In the genomic region with DNA sequence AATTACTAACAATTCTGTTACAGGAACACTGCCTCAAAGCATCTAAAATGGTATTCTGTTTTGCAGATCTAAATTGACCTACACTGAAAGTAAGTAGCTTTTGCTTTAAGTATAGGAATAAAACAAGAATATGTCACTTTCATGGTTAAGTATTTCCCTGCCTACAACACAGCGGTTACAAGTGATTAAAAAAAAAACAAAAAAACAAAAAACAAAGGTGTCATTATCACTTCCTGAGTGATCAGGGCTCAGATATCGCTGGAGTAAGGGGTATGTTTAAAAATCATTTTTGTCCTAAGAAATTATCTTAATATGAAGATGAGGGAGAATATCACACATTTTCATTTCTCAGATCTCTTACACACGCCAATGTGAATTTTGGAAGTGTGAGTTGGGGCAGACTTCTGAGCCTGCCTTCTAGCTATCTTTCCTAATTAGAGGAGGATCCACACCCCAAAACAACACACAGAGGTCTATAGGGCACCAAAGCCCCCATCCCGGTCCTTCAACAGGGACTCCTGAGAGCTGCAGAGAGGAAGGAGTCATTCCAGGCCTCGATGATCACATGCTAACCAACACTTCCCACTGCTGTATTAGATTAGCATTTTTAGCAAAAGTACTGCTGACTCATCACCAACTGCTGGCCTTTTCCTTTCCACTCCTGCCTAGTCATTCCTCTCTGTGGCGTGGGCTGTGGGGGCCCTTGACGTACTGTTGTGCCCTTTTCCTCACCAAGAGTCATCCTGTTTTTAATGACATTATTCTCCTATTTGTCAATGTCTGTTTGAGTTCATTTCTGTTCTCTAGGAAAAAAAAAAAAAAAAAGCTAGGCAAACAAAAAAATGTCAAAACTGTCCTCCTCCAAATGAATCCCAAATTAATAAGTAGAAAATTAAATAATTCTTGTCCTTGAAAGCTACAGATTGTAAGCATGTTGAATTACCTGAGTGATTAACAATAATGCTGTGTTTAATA, we compare ENCODE assay signal across 1 cellular context.
TF ChIP-seq lines count a peak whose summit lies in the region.

No MANE protein-coding gene starts in this region.

TF ChIP-seq in K562, 482 proteins besides CTCF, POLR2A, EP300 and RAD21 (continued from another document and continues in another):
- TF ChIP-seq FOXJ2 (tag; IDR thresholded peaks at IDR 0.05) (no peak; the same call in 1 of the 2 replicates), ZNF436 (CRISPR knock-in tag; IDR thresholded peaks at IDR 0.05) (no peak), KLF13 (tag; IDR thresholded peaks at IDR 0.05; ENCODE audit: borderline replicate concordance, low read depth) (0 out of 2 replicates have a peak, but pooled peaks have one; percentile 34), HEY1 (CRISPR knock-in tag; IDR thresholded peaks at IDR 0.05; ENCODE audit: borderline replicate concordance) (no peak), FUS (optimal IDR thresholded peaks at IDR 0.05; ENCODE audit: low read depth, low read length) (no peak), TAF9B (IDR thresholded peaks at IDR 0.05; ENCODE audit: partially characterized antibody) (peak; percentile 73), U2AF1 (optimal IDR thresholded peaks at IDR 0.05; ENCODE audit: low read depth, low read length) (no peak), ZNF561 (CRISPR knock-in tag; conservative IDR thresholded peaks at IDR 0.05) (no peak), HSF4 (CRISPR knock-in tag; IDR thresholded peaks at IDR 0.05; ENCODE audit: borderline replicate concordance) (no peak), TRIM24 (IDR thresholded peaks at IDR 0.05) (peak; percentile 80 to 91), PYGO2 (tag; IDR thresholded peaks at IDR 0.05) (peak; percentile 43; the same call in 1 of the 2 replicates), HNRNPK (IDR thresholded peaks at IDR 0.05; ENCODE audit: low read depth, low read length, poor library complexity, severe bottlenecking) (no peak), MECOM (CRISPR knock-in tag; IDR thresholded peaks at IDR 0.05) (peak; percentile 31; the same call in 1 of the 2 replicates), TBP (optimal IDR thresholded peaks at IDR 0.05; ENCODE audit: low read depth, low read length) (peak; percentile 66), ZNF263 (CRISPR knock-in tag; IDR thresholded peaks at IDR 0.05; ENCODE audit: borderline replicate concordance) (no peak; the same call in 1 of the 2 replicates), THRAP3 (IDR thresholded peaks at IDR 0.05; ENCODE audit: borderline replicate concordance) (0 out of 2 replicates have a peak, but pooled peaks have one; percentile 35), ZNF316 (IDR thresholded peaks at IDR 0.05) (peak; percentile 100), PTBP1 (IDR thresholded peaks at IDR 0.05; ENCODE audit: low read depth, low read length) (no peak), CC2D1A (IDR thresholded peaks at IDR 0.05) (peak; percentile 67; the same call in 1 of the 2 replicates), SMC3 (conservative IDR thresholded peaks at IDR 0.05; ENCODE audit: insufficient read depth, low read depth, low read length) (no peak), ZNF3 (CRISPR knock-in tag; IDR thresholded peaks at IDR 0.05) (no peak), MED1 (CRISPR knock-in tag; IDR thresholded peaks at IDR 0.05; ENCODE audit: borderline replicate concordance) (no peak), MCM3 (IDR thresholded peaks at IDR 0.05) (no peak), KLF16 (IDR thresholded peaks at IDR 0.05) (no peak), OTX1 (CRISPR knock-in tag; IDR thresholded peaks at IDR 0.05) (peak; percentile 56; the same call in 1 of the 2 replicates), ZSCAN29 (IDR thresholded peaks at IDR 0.05) (no peak), SMARCE1 (IDR thresholded peaks at IDR 0.05) (peak; percentile 91), NFE2 (IDR thresholded peaks at IDR 0.05; ENCODE audit: low read depth) (peak; percentile 100), SAP30 (IDR thresholded peaks at IDR 0.05; ENCODE audit: borderline replicate concordance, insufficient read depth, low read depth, low read length, poor library complexity, severe bottlenecking) (no peak), ZNF124 (CRISPR knock-in tag; IDR thresholded peaks at IDR 0.05) (no peak), ZNF212 (CRISPR knock-in tag; IDR thresholded peaks at IDR 0.05) (no peak), MCM5 (IDR thresholded peaks at IDR 0.05; ENCODE audit: low read depth) (no peak), ZNF75A (CRISPR knock-in tag; IDR thresholded peaks at IDR 0.05) (no peak), TGIF2 (CRISPR knock-in tag; IDR thresholded peaks at IDR 0.05) (no peak), STAT5B (CRISPR knock-in tag; IDR thresholded peaks at IDR 0.05) (no peak), ZNF79 (CRISPR knock-in tag; IDR thresholded peaks at IDR 0.05; ENCODE audit: low read depth) (peak; percentile 53; the same call in 1 of the 2 replicates), ZC3H4 (CRISPR knock-in tag; IDR thresholded peaks at IDR 0.05; ENCODE audit: borderline replicate concordance) (no peak), PHF8 (IDR thresholded peaks at IDR 0.05; ENCODE audit: borderline replicate concordance, low read length) (no peak; the same call in 1 of the 2 replicates), ZNF175 (CRISPR knock-in tag; IDR thresholded peaks at IDR 0.05; ENCODE audit: low read depth) (peak; percentile 92), HDAC1 (IDR thresholded peaks at IDR 0.05) (peak in 1 of 2 experiments; percentile 62; a peak in 1 of 4 replicates), NCOA1 (IDR thresholded peaks at IDR 0.05; ENCODE audit: low read depth) (peak; percentile 86)
- TF ChIP-seq, protein P1, sequence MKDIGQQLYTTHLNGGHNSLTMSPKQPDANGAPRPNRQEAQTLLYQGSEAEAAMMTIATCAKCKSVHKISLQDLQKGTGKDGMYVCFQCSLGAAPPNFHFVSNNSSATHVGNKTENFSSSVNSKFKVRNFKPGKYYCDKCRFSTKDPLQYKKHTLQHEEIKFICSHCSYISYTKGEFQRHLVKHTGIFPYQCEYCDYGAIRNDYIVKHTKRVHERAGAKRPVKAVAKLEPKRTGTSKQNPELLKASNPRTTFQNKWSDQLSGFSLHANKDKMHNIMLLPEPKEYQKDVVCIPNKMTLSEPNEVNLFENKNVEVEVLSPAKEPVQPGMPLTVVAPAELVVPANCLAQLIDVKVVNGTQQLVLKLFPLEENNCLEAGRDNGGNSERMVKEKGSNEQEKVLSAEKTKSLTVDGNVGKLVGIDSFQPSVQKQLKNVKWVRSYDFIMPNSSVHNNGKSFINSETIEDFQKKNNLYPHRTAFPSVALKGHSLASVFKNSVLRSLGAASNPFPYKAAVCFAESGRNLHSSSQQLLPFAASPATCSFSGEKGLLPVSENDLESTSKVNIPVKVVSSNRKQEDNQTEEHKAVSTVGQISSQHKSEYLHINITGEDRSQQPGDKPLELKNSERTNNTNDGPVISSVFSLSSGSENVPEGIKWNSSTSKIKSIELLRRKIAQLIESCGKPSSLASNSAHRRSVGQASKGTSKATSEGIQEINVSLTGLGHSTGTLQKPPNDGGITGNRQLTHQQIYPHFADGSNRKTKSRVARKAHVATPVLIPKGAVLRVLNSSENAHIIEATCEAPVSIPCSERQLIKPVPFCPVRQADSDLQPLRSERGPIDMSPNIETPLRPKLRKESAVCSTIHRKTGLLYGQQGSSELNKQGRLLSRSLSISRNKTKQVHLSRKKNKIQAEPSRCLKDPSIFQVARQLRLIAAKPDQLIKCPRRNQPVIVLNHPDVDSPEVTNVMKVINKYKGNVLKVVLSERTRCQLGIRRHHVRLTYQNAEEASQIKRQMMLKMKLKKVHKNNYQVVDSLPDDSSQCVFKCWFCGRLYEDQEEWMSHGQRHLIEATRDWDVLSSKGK (CRISPR knock-in tag; IDR thresholded peaks at IDR 0.05), result no peak
- TF ChIP-seq, protein P2, sequence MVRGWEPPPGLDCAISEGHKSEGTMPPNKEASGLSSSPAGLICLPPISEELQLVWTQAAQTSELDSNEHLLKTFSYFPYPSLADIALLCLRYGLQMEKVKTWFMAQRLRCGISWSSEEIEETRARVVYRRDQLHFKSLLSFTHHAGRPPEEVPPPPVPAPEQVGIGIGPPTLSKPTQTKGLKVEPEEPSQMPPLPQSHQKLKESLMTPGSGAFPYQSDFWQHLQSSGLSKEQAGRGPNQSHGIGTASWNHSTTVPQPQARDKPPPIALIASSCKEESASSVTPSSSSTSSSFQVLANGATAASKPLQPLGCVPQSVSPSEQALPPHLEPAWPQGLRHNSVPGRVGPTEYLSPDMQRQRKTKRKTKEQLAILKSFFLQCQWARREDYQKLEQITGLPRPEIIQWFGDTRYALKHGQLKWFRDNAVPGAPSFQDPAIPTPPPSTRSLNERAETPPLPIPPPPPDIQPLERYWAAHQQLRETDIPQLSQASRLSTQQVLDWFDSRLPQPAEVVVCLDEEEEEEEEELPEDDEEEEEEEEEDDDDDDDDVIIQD (CRISPR knock-in tag; IDR thresholded peaks at IDR 0.05), result no peak
- TF ChIP-seq, protein P3, sequence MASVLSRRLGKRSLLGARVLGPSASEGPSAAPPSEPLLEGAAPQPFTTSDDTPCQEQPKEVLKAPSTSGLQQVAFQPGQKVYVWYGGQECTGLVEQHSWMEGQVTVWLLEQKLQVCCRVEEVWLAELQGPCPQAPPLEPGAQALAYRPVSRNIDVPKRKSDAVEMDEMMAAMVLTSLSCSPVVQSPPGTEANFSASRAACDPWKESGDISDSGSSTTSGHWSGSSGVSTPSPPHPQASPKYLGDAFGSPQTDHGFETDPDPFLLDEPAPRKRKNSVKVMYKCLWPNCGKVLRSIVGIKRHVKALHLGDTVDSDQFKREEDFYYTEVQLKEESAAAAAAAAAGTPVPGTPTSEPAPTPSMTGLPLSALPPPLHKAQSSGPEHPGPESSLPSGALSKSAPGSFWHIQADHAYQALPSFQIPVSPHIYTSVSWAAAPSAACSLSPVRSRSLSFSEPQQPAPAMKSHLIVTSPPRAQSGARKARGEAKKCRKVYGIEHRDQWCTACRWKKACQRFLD (CRISPR knock-in tag; IDR thresholded peaks at IDR 0.05), result peak; percentile 90
- TF ChIP-seq, protein P4, sequence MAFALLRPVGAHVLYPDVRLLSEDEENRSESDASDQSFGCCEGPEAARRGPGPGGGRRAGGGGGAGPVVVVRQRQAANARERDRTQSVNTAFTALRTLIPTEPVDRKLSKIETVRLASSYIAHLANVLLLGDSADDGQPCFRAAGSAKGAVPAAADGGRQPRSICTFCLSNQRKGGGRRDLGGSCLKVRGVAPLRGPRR (CRISPR knock-in tag; IDR thresholded peaks at IDR 0.05), result no peak
- TF ChIP-seq, protein P5, sequence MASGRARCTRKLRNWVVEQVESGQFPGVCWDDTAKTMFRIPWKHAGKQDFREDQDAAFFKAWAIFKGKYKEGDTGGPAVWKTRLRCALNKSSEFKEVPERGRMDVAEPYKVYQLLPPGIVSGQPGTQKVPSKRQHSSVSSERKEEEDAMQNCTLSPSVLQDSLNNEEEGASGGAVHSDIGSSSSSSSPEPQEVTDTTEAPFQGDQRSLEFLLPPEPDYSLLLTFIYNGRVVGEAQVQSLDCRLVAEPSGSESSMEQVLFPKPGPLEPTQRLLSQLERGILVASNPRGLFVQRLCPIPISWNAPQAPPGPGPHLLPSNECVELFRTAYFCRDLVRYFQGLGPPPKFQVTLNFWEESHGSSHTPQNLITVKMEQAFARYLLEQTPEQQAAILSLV (tag; IDR thresholded peaks at IDR 0.05), result peak; percentile 59; the same call in 1 of the 2 replicates
- TF ChIP-seq, protein P6, sequence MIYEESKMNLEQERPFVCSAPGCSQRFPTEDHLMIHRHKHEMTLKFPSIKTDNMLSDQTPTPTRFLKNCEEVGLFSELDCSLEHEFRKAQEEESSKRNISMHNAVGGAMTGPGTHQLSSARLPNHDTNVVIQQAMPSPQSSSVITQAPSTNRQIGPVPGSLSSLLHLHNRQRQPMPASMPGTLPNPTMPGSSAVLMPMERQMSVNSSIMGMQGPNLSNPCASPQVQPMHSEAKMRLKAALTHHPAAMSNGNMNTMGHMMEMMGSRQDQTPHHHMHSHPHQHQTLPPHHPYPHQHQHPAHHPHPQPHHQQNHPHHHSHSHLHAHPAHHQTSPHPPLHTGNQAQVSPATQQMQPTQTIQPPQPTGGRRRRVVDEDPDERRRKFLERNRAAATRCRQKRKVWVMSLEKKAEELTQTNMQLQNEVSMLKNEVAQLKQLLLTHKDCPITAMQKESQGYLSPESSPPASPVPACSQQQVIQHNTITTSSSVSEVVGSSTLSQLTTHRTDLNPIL (CRISPR knock-in tag; IDR thresholded peaks at IDR 0.05), result no peak
- TF ChIP-seq, protein P7, sequence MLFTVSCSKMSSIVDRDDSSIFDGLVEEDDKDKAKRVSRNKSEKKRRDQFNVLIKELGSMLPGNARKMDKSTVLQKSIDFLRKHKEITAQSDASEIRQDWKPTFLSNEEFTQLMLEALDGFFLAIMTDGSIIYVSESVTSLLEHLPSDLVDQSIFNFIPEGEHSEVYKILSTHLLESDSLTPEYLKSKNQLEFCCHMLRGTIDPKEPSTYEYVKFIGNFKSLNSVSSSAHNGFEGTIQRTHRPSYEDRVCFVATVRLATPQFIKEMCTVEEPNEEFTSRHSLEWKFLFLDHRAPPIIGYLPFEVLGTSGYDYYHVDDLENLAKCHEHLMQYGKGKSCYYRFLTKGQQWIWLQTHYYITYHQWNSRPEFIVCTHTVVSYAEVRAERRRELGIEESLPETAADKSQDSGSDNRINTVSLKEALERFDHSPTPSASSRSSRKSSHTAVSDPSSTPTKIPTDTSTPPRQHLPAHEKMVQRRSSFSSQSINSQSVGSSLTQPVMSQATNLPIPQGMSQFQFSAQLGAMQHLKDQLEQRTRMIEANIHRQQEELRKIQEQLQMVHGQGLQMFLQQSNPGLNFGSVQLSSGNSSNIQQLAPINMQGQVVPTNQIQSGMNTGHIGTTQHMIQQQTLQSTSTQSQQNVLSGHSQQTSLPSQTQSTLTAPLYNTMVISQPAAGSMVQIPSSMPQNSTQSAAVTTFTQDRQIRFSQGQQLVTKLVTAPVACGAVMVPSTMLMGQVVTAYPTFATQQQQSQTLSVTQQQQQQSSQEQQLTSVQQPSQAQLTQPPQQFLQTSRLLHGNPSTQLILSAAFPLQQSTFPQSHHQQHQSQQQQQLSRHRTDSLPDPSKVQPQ (CRISPR knock-in tag; IDR thresholded peaks at IDR 0.05; ENCODE audit: borderline replicate concordance), result no peak
- TF ChIP-seq, protein P8, sequence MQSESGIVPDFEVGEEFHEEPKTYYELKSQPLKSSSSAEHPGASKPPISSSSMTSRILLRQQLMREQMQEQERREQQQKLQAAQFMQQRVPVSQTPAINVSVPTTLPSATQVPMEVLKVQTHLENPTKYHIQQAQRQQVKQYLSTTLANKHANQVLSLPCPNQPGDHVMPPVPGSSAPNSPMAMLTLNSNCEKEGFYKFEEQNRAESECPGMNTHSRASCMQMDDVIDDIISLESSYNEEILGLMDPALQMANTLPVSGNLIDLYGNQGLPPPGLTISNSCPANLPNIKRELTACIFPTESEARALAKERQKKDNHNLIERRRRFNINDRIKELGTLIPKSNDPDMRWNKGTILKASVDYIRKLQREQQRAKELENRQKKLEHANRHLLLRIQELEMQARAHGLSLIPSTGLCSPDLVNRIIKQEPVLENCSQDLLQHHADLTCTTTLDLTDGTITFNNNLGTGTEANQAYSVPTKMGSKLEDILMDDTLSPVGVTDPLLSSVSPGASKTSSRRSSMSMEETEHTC (IDR thresholded peaks at IDR 0.05), result peak; percentile 95
- TF ChIP-seq, protein P9, sequence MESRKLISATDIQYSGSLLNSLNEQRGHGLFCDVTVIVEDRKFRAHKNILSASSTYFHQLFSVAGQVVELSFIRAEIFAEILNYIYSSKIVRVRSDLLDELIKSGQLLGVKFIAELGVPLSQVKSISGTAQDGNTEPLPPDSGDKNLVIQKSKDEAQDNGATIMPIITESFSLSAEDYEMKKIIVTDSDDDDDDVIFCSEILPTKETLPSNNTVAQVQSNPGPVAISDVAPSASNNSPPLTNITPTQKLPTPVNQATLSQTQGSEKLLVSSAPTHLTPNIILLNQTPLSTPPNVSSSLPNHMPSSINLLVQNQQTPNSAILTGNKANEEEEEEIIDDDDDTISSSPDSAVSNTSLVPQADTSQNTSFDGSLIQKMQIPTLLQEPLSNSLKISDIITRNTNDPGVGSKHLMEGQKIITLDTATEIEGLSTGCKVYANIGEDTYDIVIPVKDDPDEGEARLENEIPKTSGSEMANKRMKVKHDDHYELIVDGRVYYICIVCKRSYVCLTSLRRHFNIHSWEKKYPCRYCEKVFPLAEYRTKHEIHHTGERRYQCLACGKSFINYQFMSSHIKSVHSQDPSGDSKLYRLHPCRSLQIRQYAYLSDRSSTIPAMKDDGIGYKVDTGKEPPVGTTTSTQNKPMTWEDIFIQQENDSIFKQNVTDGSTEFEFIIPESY (CRISPR knock-in tag; IDR thresholded peaks at IDR 0.05), result no peak
